ENCODE assay signal across 26 cellular contexts in genomic region chr3:100912976-100913375, GRCh38.
A peak's percentile ranks its signal among the peaks of the same experiment; 100 is the strongest.
DNase-seq lines count a peak whose midpoint lies in the region; ATAC-seq and TF ChIP-seq lines count a peak whose summit lies in the region.
"Had no signal": no experiment of that assay in that cellular context is flagged by ENCODE, and none has a peak within 500 bp of the region (broad histone marks: within the 10 kb centered on the region; RNA-seq: fewer than 3 reads in every experiment).

No MANE protein-coding gene starts in this region.

- no peak overlapping the region for H3K9ac ChIP-seq in GM23248

- no peaks in the 10 kb centered on the region for H3K36me3 ChIP-seq in GM23248 (ENCODE audit: low read depth)
- H3K36me3 ChIP-seq: SJSA1 had no signal

- no peaks in the 10 kb centered on the region for H3K4me1 Mint-ChIP-seq in stimulated activated effector memory CD8-positive, alpha-beta T cell treated with anti-CD3 and anti-CD28 coated beads, Interleukin-12 subunit alpha, Interleukin-12 subunit beta, amount 100 ng/mL, for 72 hours
- H3K4me1 Mint-ChIP-seq: CD4-positive, alpha-beta memory T cell had no signal

- H3F3A ChIP-seq in GM23248 (ENCODE audit: insufficient read depth), result 0 out of 2 replicates have a peak, but pooled peaks cover 4% of the 10 kb centered on the region

- H3K27me3 ChIP-seq in GM23248 (replicated peaks; ENCODE audit: insufficient read depth), result no peaks in the 10 kb centered on the region
- H3K27me3 ChIP-seq: SJSA1 had no signal

- H3K4me2 ChIP-seq in GM23248 (ENCODE audit: unreplicated experiment), result no peak overlapping the region

- no peak for TF ChIP-seq CTCF in fibroblast of mammary gland (conservative IDR thresholded peaks at IDR 0.05; ENCODE audit: control insufficient read depth, insufficient read depth, low read depth, low read length)

- no peak overlapping the region for H3K4me3 Mint-ChIP-seq in stimulated activated effector memory CD8-positive, alpha-beta T cell treated with anti-CD3 and anti-CD28 coated beads, Interleukin-12 subunit alpha, Interleukin-12 subunit beta, amount 100 ng/mL, for 72 hours
- H3K4me3 Mint-ChIP-seq: CD4-positive, alpha-beta memory T cell had no signal

- ATAC-seq in stimulated activated effector memory CD8-positive, alpha-beta T cell treated with anti-CD3 and anti-CD28 coated beads, Interleukin-12 subunit alpha, Interleukin-12 subunit beta, amount 100 ng/mL, for 72 hours, result peak; percentile 21
- ATAC-seq in GM19324 (IDR thresholded peaks at IDR 0.05; ENCODE audit: low FRiP score, unreplicated experiment), result no peak
- ATAC-seq: GM12878, HCT116 had no signal

- H3K9me3 Mint-ChIP-seq in stimulated activated effector memory CD8-positive, alpha-beta T cell treated with anti-CD3 and anti-CD28 coated beads, Interleukin-12 subunit alpha, Interleukin-12 subunit beta, amount 100 ng/mL, for 72 hours, result no peaks in the 10 kb centered on the region

- in situ Hi-C loops in GM23248 (cut with MboI), result no loop called here

- H3K27ac ChIP-seq in GM23248, result no peak overlapping the region
- H3K27ac ChIP-seq: SJSA1 had no signal

- no peaks in the 10 kb centered on the region for H3K79me2 ChIP-seq in GM23248 (ENCODE audit: insufficient read depth)

- H4K20me1 ChIP-seq in GM23248 (ENCODE audit: insufficient read depth), result no peaks in the 10 kb centered on the region

- no peaks in the 10 kb centered on the region for H3K9me2 ChIP-seq in GM23248 (ENCODE audit: insufficient read depth)

- DNase-seq in GM23248, result peak; percentile 31
- DNase-seq in M059J (ENCODE audit: low read depth), result peak; percentile 16
- DNase-seq in fibroblast of mammary gland (ENCODE audit: low read depth), result peak; percentile 63
- no peak for DNase-seq in stimulated activated effector memory CD8-positive, alpha-beta T cell treated with anti-CD3 and anti-CD28 coated beads, Interleukin-12 subunit alpha, Interleukin-12 subunit beta, amount 100 ng/mL, for 72 hours (ENCODE audit: low spot score in 2 of 2)
- DNase-seq in superior temporal gyrus (ENCODE audit: extremely low spot score), result no peak
- DNase-seq in NCI-H82 treated with DMSO at 0.1 percent for 48 hours (lab: John Stamatoyannopoulos, UW; ENCODE audit: unreplicated experiment), result no peak
- DNase-seq in kidney tubule cell (ENCODE audit: low spot score), result no peak
- DNase-seq: C1 segment of cervical spinal cord; CD4-positive, alpha-beta memory T cell; COR-L47; DMS53; GDM1; KBM-7; NCI-H1048; NCI-H1436; NCI-H187; NCI-H2081 treated with DMSO at 0.1 percent for 48 hours; NCI-H2171 treated with DMSO at 0.1 percent for 48 hours; NCI-H345; NCI-H510A treated with DMSO at 0.1 percent for 48 hours; Right ventricle myocardium superior; RPMI8226 had no signal

- H2AFZ ChIP-seq in GM23248, result no peak overlapping the region

- H3K36me3 Mint-ChIP-seq in stimulated activated effector memory CD8-positive, alpha-beta T cell treated with anti-CD3 and anti-CD28 coated beads, Interleukin-12 subunit alpha, Interleukin-12 subunit beta, amount 100 ng/mL, for 72 hours, result no peaks in the 10 kb centered on the region
- H3K36me3 Mint-ChIP-seq: CD4-positive, alpha-beta memory T cell had no signal

- no peaks in the 10 kb centered on the region for H3K9me3 ChIP-seq in GM23248 (ENCODE audit: low read depth)
- H3K9me3 ChIP-seq: SJSA1 had no signal

- H3K27ac Mint-ChIP-seq in stimulated activated effector memory CD8-positive, alpha-beta T cell treated with anti-CD3 and anti-CD28 coated beads, Interleukin-12 subunit alpha, Interleukin-12 subunit beta, amount 100 ng/mL, for 72 hours, result no peak overlapping the region
- H3K27ac Mint-ChIP-seq: CD4-positive, alpha-beta memory T cell had no signal

- WGBS in GM23248 (ENCODE audit: low coverage in 1 of 2, low lambda C conversion rate in 2 of 2, missing lambda C conversion rate in 2 of 2), 2 experiments, result 67 to 69% methylated on average over 3 of the region's 3 CpGs

- H3K4me3 ChIP-seq in GM23248, result no peak overlapping the region
- no peak overlapping the region for H3K4me3 ChIP-seq in fibroblast of mammary gland (ENCODE audit: control insufficient read depth, low read depth, low read length)
- H3K4me3 ChIP-seq: GM12878, SJSA1 had no signal

- H3K4me1 ChIP-seq in GM23248 (ENCODE audit: insufficient read depth), result peaks cover 13% of the 10 kb centered on the region
- H3K4me1 ChIP-seq: SJSA1 had no signal

Comparison
In these comparisons a context has a peak if more than half of its experiments do, and no peak if none do; other contexts are left out.
1. DNase-seq: peak in GM23248 (single experiment), M059J (single experiment) and fibroblast of mammary gland (single experiment); none in stimulated activated effector memory CD8-positive, alpha-beta T cell treated with anti-CD3 and anti-CD28 coated beads, Interleukin-12 subunit alpha, Interleukin-12 subunit beta, amount 100 ng/mL, for 72 hours (0 of 2), superior temporal gyrus (single experiment), NCI-H82 treated with DMSO at 0.1 percent for 48 hours (single experiment) and kidney tubule cell (single experiment).